Comparison of ENCODE assay signal across 18 cellular contexts in the genomic region with DNA sequence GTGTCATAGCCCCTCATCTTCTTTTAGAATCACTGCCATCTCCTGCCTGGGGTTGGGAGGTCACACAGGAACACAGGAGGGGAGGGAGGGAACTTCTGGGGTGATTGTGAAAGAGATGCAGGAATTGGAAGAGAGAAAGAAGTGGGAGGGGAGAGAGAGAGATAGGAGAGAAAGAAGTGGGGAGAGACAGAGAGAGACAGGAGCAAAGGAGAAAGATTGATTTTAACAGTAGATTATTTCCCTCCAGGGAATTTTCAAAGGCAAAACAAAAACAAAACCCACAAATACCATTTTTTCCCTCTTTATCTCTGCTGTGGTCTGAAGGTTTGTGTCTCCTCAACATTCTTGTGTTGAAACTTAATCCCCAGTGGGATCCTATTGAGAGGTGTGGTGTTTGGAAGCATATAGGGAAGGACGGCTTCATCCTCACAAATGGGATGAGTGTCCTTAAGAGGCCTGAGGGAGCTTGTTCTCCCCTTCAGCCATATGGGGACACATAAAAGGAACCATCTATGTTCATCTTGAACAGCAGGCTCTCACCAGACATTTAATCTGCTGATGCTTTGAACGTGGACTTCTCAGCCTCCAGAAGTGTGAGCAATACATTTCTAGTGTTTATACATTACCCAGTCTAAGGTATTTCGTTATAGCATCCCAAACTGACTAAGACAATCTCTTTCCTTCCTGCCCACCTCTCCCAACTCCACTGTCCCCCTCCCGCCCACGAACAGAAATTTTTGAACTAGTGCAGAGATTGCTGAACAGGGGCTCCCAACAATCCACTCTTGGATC.
A peak's percentile ranks its signal among the peaks of the same experiment; 100 is the strongest.
DNase-seq lines count a peak whose midpoint lies in the region; TF ChIP-seq lines count a peak whose summit lies in the region.
"Had no signal": no experiment of that assay in that cellular context is flagged by ENCODE, and none has a peak within 500 bp of the region (broad histone marks: within the 10 kb centered on the region; RNA-seq: fewer than 3 reads in every experiment).

No MANE protein-coding gene starts in this region.

- H3K27ac ChIP-seq in breast epithelium (peak overlapping the region; percentile 62 to 67), mesendoderm (ENCODE audit: low read depth, low read length) (peak overlapping the region; percentile 55)
- H3K27ac ChIP-seq: body of pancreas, prostate gland, thyroid gland had no signal

- H3K4me1 ChIP-seq in breast epithelium (no peaks in the 10 kb centered on the region), mesendoderm (ENCODE audit: control insufficient read depth, low read depth, low read length) (peaks cover 17% of the 10 kb centered on the region)
- H3K4me1 ChIP-seq: BE2C, body of pancreas, prostate gland had no signal

- TF ChIP-seq POLR2A in breast epithelium (IDR thresholded peaks at IDR 0.05), result no peak

- WGBS in mesendoderm (ENCODE audit: extremely low coverage, insufficient coverage, low lambda C conversion rate), result no CpG with 5 or more reads among the region's 5 CpGs

- H3K79me1 ChIP-seq in mesendoderm (ENCODE audit: low read length), result no peaks in the 10 kb centered on the region

- no peak for TF ChIP-seq CTCF in breast epithelium (IDR thresholded peaks at IDR 0.05)

- no peak overlapping the region for H3K4me3 ChIP-seq in breast epithelium
- no peak overlapping the region for H3K4me3 ChIP-seq in mesendoderm (ENCODE audit: low read length)
- H3K4me3 ChIP-seq: body of pancreas, K562, prostate gland, thyroid gland had no signal

- no peaks in the 10 kb centered on the region for H3K27me3 ChIP-seq in breast epithelium
- no peaks in the 10 kb centered on the region for H3K27me3 ChIP-seq in mesendoderm (ENCODE audit: insufficient read depth, low read length, poor library complexity)
- H3K27me3 ChIP-seq: BE2C, body of pancreas, thyroid gland had no signal

- H2BK5ac ChIP-seq in mesendoderm (ENCODE audit: low read length), result peak overlapping the region; percentile 34

- no peak overlapping the region for H3K23ac ChIP-seq in mesendoderm (ENCODE audit: low read length)

- no peak overlapping the region for H3K9ac ChIP-seq in mesendoderm (ENCODE audit: low read length)

- no peak overlapping the region for H2BK120ac ChIP-seq in mesendoderm (ENCODE audit: low read depth, low read length)

- H3K36me3 ChIP-seq in breast epithelium (no peaks in the 10 kb centered on the region), mesendoderm (ENCODE audit: control insufficient read depth, insufficient read depth, low read length) (no peaks in the 10 kb centered on the region)
- H3K36me3 ChIP-seq: BE2C, prostate gland, thyroid gland had no signal

- peak overlapping the region; percentile 54 for H3K56ac ChIP-seq in mesendoderm (ENCODE audit: low read length)

- intact Hi-C loops in breast epithelium (cut with DNase I; ENCODE audit: low total_unique reads), result no loop called here

- H4K5ac ChIP-seq in mesendoderm (ENCODE audit: low read length), result no peak overlapping the region

- H2AK5ac ChIP-seq in mesendoderm (ENCODE audit: low read length), result no peak overlapping the region

- no peak overlapping the region for H3K4ac ChIP-seq in mesendoderm (ENCODE audit: low read depth, low read length)

- no peak overlapping the region for H3K4me2 ChIP-seq in mesendoderm (ENCODE audit: low read length)

- no peaks in the 10 kb centered on the region for H3K79me2 ChIP-seq in mesendoderm (ENCODE audit: control insufficient read depth, insufficient read depth, low read length)

- DNase-seq in AG20443 (ENCODE audit: low spot score) (peak; percentile 24), M059J (ENCODE audit: low read depth) (peak; percentile 80), breast epithelium (ENCODE audit: low spot score in 2 of 2) (no peak), mesendoderm (no peak), occipital lobe (lab: John Stamatoyannopoulos, UW) (no peak), midbrain (lab: John Stamatoyannopoulos, UW) (no peak), nucleus accumbens (lab: John Stamatoyannopoulos, UW) (no peak), SKM-1 treated with dmso at 0.1 percent for 144 hours (lab: John Stamatoyannopoulos, UW; ENCODE audit: unreplicated experiment) (no peak)
- DNase-seq: activated CD4-positive, alpha-beta memory T cell treated with anti-CD3 and anti-CD28 coated beads, Interleukin-2, amount 10 ng/mL, durations not matched to agents 7 days and 5 days; BE2C; body of pancreas; DND-41; effector memory CD4-positive, alpha-beta T cell; SHP77; T-helper 9 cell; thyroid gland had no signal

- no peaks in the 10 kb centered on the region for H3K9me3 ChIP-seq in breast epithelium
- H3K9me3 ChIP-seq: BE2C, body of pancreas, prostate gland, thyroid gland had no signal

- peak overlapping the region; percentile 87 for H4K8ac ChIP-seq in mesendoderm (ENCODE audit: low read depth, low read length)

- H2BK15ac ChIP-seq in mesendoderm (replicated peaks; ENCODE audit: low read depth), result no peak overlapping the region

- peak overlapping the region; percentile 88 for H3K18ac ChIP-seq in mesendoderm (ENCODE audit: low read length)

Comparison
In these comparisons a context has a peak if more than half of its experiments do, and no peak if none do; other contexts are left out.
1. DNase-seq: peak in AG20443 (single experiment) and M059J (single experiment); none in breast epithelium (0 of 2), mesendoderm (single experiment), occipital lobe (single experiment), midbrain (single experiment), nucleus accumbens (0 of 56) and SKM-1 treated with dmso at 0.1 percent for 144 hours (single experiment).